8 cellular contexts compared by ENCODE assay signal in genomic region chr19:35318679-35319448, GRCh38. TPM values are rescaled to one million over a fixed set of nuclear protein-coding genes. Genes with fewer than 3 reads are reported as not detected.
DNase-seq lines count a peak whose midpoint lies in the region; ATAC-seq, FAIRE-seq and TF ChIP-seq lines count a peak whose summit lies in the region.

No MANE protein-coding gene starts in this region.

- H3K4me3 ChIP-seq in fibroblast of the aortic adventitia (ENCODE audit: low read depth, low read length) (no peak overlapping the region), parathyroid adenoma (ENCODE audit: low read depth, low read length) (no peak overlapping the region)

- ATAC-seq in GM21390 (IDR thresholded peaks at IDR 0.05; ENCODE audit: unreplicated experiment) (no peak), GM21737 (IDR thresholded peaks at IDR 0.05; ENCODE audit: unreplicated experiment) (no peak), HG03432 (IDR thresholded peaks at IDR 0.05; ENCODE audit: unreplicated experiment) (no peak)

- H3K27ac ChIP-seq in RWPE1 (peak overlapping the region; percentile 84), parathyroid adenoma (peak overlapping the region; percentile 22)

- CTCF ChIA-PET in RWPE1 (lab: Yijun Ruan, JAX), result interaction anchor here (0.5 to 0.6 kb wide), 4 partner anchors 25 to 351 kb away, joined by 3 to 4 read pairs (median 4); no protein-coding TSS in a partner anchor

- TF ChIP-seq CTCF in RWPE1 (conservative IDR thresholded peaks at IDR 0.05; ENCODE audit: low read depth), result no peak
- TF ChIP-seq CTCF in fibroblast of the aortic adventitia (IDR thresholded peaks at IDR 0.05; ENCODE audit: insufficient read depth, low read length), result no peak
- no peak for TF ChIP-seq CTCF in parathyroid adenoma (IDR thresholded peaks at IDR 0.05)
- TF ChIP-seq CTCF in D721Med (IDR thresholded peaks at IDR 0.05; ENCODE audit: insufficient read depth, missing control alignments), result no peak

- no peak overlapping the region for H3K9ac ChIP-seq in parathyroid adenoma

- no peaks in the 10 kb centered on the region for H3K4me1 ChIP-seq in parathyroid adenoma

- POLR2A ChIA-PET in RWPE1 (lab: Yijun Ruan, JAX; ENCODE audit: low non-redundant PET), result interaction anchor here (0.6 kb wide), 3 partner anchors 9 to 337 kb away, joined by 3 to 4 read pairs (median 3); no protein-coding TSS in a partner anchor

- DNase-seq in GM12892 (ENCODE audit: insufficient read length) (peak; percentile 13), RWPE1 (ENCODE audit: low spot score) (peak; percentile 90), fibroblast of the aortic adventitia (ENCODE audit: low read depth) (peak; percentile 55), D721Med (ENCODE audit: insufficient read length, low spot score) (no peak)

- no peak overlapping the region for H2AFZ ChIP-seq in parathyroid adenoma

- TF ChIP-seq POLR2A in GM12892 (IDR thresholded peaks at IDR 0.05; ENCODE audit: low read depth, low read length), result no peak

- H3K27me3 ChIP-seq in parathyroid adenoma (ENCODE audit: control insufficient read depth, insufficient read depth, low read length), result no peaks in the 10 kb centered on the region

- FAIRE-seq in GM12892 (lab: Jason Lieb, UNC) (peak; percentile 48), D721Med (lab: Jason Lieb, UNC) (no peak)

- no peak overlapping the region for H3K4me2 ChIP-seq in parathyroid adenoma (ENCODE audit: low read length)

- H3K79me2 ChIP-seq in parathyroid adenoma, result no peaks in the 10 kb centered on the region

- no peaks in the 10 kb centered on the region for H3K36me3 ChIP-seq in parathyroid adenoma (ENCODE audit: control insufficient read depth, insufficient read depth, low read length)

- H3K9me3 ChIP-seq in parathyroid adenoma (ENCODE audit: control insufficient read depth, low read length), result no peaks in the 10 kb centered on the region

RNA-seq across cellular contexts. Expression of gene CD22, which starts 10.1 kb away (rescaled TPM):
- 225 TPM for polyA plus RNA-seq in GM12892 (2012; ENCODE audit: missing spikeins)
- not detected in 2 replicates for total RNA-seq in fibroblast of the aortic adventitia (ENCODE audit: low replicate concordance)

RNA-seq across cellular contexts. Expression of gene MAG, which starts 26.9 kb away (rescaled TPM):
- not detected for polyA plus RNA-seq in GM12892 (2012; ENCODE audit: missing spikeins)
- not detected in 2 replicates for total RNA-seq in fibroblast of the aortic adventitia (ENCODE audit: low replicate concordance)

RNA-seq across cellular contexts. Expression of gene FFAR1, which starts 28.8 kb away (rescaled TPM):
- 1.3 TPM for polyA plus RNA-seq in GM12892 (2012; ENCODE audit: missing spikeins)
- not detected in 2 replicates for total RNA-seq in fibroblast of the aortic adventitia (ENCODE audit: low replicate concordance)

RNA-seq across cellular contexts. Expression of gene HAMP, which starts 36.5 kb away (rescaled TPM):
- not detected for polyA plus RNA-seq in GM12892 (2012; ENCODE audit: missing spikeins)
- not detected in 2 replicates for total RNA-seq in fibroblast of the aortic adventitia (ENCODE audit: low replicate concordance)

RNA-seq across cellular contexts. Expression of gene FFAR3, which starts 39.4 kb away (rescaled TPM):
- not detected for polyA plus RNA-seq in GM12892 (2012; ENCODE audit: missing spikeins)
- not detected in 2 replicates for total RNA-seq in fibroblast of the aortic adventitia (ENCODE audit: low replicate concordance)
